In genomic region chr5:139392324-139392677, GRCh38 we compare ENCODE assay signal across 7 cellular contexts. TPM values are rescaled to one million over a fixed set of nuclear protein-coding genes. Genes with fewer than 3 reads are reported as not detected.
DNase-seq lines count a peak whose midpoint lies in the region; ATAC-seq and TF ChIP-seq lines count a peak whose summit lies in the region.

No MANE protein-coding gene starts in this region.

- H3K9me2 ChIP-seq in Loucy (replicated peaks; ENCODE audit: low read depth, low read length), result no peaks in the 10 kb centered on the region

- peak; percentile 12 for ATAC-seq in GM19328 (IDR thresholded peaks at IDR 0.05; ENCODE audit: unreplicated experiment)
- no peak for ATAC-seq in SK-N-SH treated with all-trans-retinoic acid at 6 μM for 48 hours

- H3K27me3 Mint-ChIP-seq in endothelial cell (ENCODE audit: unreplicated experiment), result peaks cover 16% of the 10 kb centered on the region

- in situ Hi-C loops in ACHN (cut with HindIII; ENCODE audit: low pct_ligation_motif_present, low pct_unique_long_range_greater_than_20kb, low sequenced_read_pairs), result no loop called here

- peaks cover 44% of the 10 kb centered on the region for H3K4me1 ChIP-seq in Loucy (ENCODE audit: insufficient read depth, low read length, poor library complexity, severe bottlenecking)

- peaks cover 40% of the 10 kb centered on the region for H3K4me1 Mint-ChIP-seq in endothelial cell (ENCODE audit: unreplicated experiment)

- no peak overlapping the region for H3K27ac Mint-ChIP-seq in endothelial cell (ENCODE audit: unreplicated experiment)

- no peak for DNase-seq in endothelial cell (ENCODE audit: low spot score)
- peak; percentile 44 for DNase-seq in stimulated activated CD8-positive, alpha-beta memory T cell treated with anti-CD3 and anti-CD28 coated beads, Interleukin-4, amount 100 ng/mL, for 48 hours
- DNase-seq in activated effector memory CD4-positive, alpha-beta T cell treated with anti-CD3 and anti-CD28 coated beads, Interleukin-2, amount 50 U/mL, for 16 hours, result no peak
- DNase-seq in ACHN, result no peak

- H3K36me3 Mint-ChIP-seq in endothelial cell (ENCODE audit: low read depth, unreplicated experiment), result peaks cover 3% of the 10 kb centered on the region

- no peak overlapping the region for H3K4me3 Mint-ChIP-seq in endothelial cell (ENCODE audit: unreplicated experiment)

- peaks cover 79% of the 10 kb centered on the region for H3K79me2 ChIP-seq in Loucy (ENCODE audit: insufficient read depth, low read length)

- 0 out of 2 replicates have a peak, but pooled peaks cover 3% of the 10 kb centered on the region for H3F3A ChIP-seq in Loucy (ENCODE audit: low read depth)

- no peaks in the 10 kb centered on the region for H3K9me3 Mint-ChIP-seq in endothelial cell (ENCODE audit: unreplicated experiment)

- H3K36me3 ChIP-seq in Loucy (ENCODE audit: insufficient read depth, low read length), result 0 out of 2 replicates have a peak, but pooled peaks cover 7% of the 10 kb centered on the region

- peak overlapping the region; percentile 96 for H3K4me3 ChIP-seq in Loucy (ENCODE audit: low read length, poor library complexity, severe bottlenecking)

- no peaks in the 10 kb centered on the region for H3K9me3 ChIP-seq in Loucy (ENCODE audit: insufficient read depth, low read depth, low read length)

- peaks cover 8% of the 10 kb centered on the region for H3K27me3 ChIP-seq in Loucy (ENCODE audit: insufficient read depth, low read length, poor library complexity, severe bottlenecking)

- peak overlapping the region; percentile 50; the same call in 1 of the 2 replicates for H2AFZ ChIP-seq in Loucy (ENCODE audit: low read length)

- H3K9ac ChIP-seq in Loucy (ENCODE audit: low read depth, low read length, poor library complexity, severe bottlenecking), result peak overlapping the region; percentile 99

- H4K20me1 ChIP-seq in Loucy (ENCODE audit: insufficient read depth, low read length, poor library complexity, severe bottlenecking), result peaks cover 18% of the 10 kb centered on the region

- peak overlapping the region; percentile 87 for H3K4me2 ChIP-seq in Loucy (ENCODE audit: low read depth, low read length, poor library complexity, severe bottlenecking)

- no peak for TF ChIP-seq CTCF in Loucy (conservative IDR thresholded peaks at IDR 0.05; ENCODE audit: low read length)
- TF ChIP-seq CTCF in endothelial cell (IDR thresholded peaks at IDR 0.05; ENCODE audit: unreplicated experiment), result peak; percentile 75

TF ChIP-seq in SK-N-SH treated with all-trans-retinoic acid at 6 μM for 48 hours, 23 proteins besides CTCF, POLR2A, EP300 and RAD21:
- TF ChIP-seq PPARA (CRISPR knock-in tag; IDR thresholded peaks at IDR 0.05; ENCODE audit: borderline replicate concordance), result no peak
- TF ChIP-seq TCF4 (CRISPR knock-in tag; IDR thresholded peaks at IDR 0.05; ENCODE audit: borderline replicate concordance), result no peak
- TF ChIP-seq SNAI2 (CRISPR knock-in tag; IDR thresholded peaks at IDR 0.05), result no peak
- TF ChIP-seq CREB5 (CRISPR knock-in tag; IDR thresholded peaks at IDR 0.05; ENCODE audit: low read depth), result no peak
- TF ChIP-seq ZNF70 (CRISPR knock-in tag; IDR thresholded peaks at IDR 0.05), result no peak
- TF ChIP-seq ZNF565 (CRISPR knock-in tag; conservative IDR thresholded peaks at IDR 0.05; ENCODE audit: low read depth), result no peak
- TF ChIP-seq TSHZ2 (CRISPR knock-in tag; IDR thresholded peaks at IDR 0.05), result no peak
- no peak for TF ChIP-seq ESRRG (CRISPR knock-in tag; IDR thresholded peaks at IDR 0.05)
- TF ChIP-seq ARNTL (CRISPR knock-in tag; IDR thresholded peaks at IDR 0.05; ENCODE audit: borderline replicate concordance, low read depth), result no peak
- no peak for TF ChIP-seq RARB (CRISPR knock-in tag; IDR thresholded peaks at IDR 0.05)

RNA-seq across cellular contexts. Expression of gene MZB1, which starts 2.6 kb away (rescaled TPM):
- 0.38 TPM for total RNA-seq in endothelial cell (ENCODE audit: unreplicated experiment)

RNA-seq across cellular contexts. Expression of gene PROB1, which starts 2.6 kb away (rescaled TPM):
- total RNA-seq in endothelial cell (ENCODE audit: unreplicated experiment), result 7.3 TPM

RNA-seq across cellular contexts. Expression of gene SLC23A1, which starts 9.2 kb away (rescaled TPM):
- not detected for total RNA-seq in endothelial cell (ENCODE audit: unreplicated experiment)

RNA-seq across cellular contexts. Expression of gene SPATA24, which starts 11.6 kb away (rescaled TPM):
- total RNA-seq in endothelial cell (ENCODE audit: unreplicated experiment), result 7.6 TPM

RNA-seq across cellular contexts. Expression of gene DNAJC18, which starts 47.0 kb away (rescaled TPM):
- 69.6 TPM for total RNA-seq in endothelial cell (ENCODE audit: unreplicated experiment)
